ENCODE assay signal across 35 cellular contexts in genomic region chr10:35003906-35004305, GRCh38.
"Had no signal": no experiment of that assay in that cellular context is flagged by ENCODE, and none has a peak within 500 bp of the region (broad histone marks: within the 10 kb centered on the region; RNA-seq: fewer than 3 reads in every experiment).

No MANE protein-coding gene starts in this region.

- H3K27me3 ChIP-seq: brain microvascular endothelial cell, MG63, Peyer's patch had no signal

- DNase-seq: activated CD4-positive, alpha-beta T cell treated with anti-CD3 and anti-CD28 coated beads for 1 hour; activated CD4-positive, alpha-beta T cell treated with anti-CD3 and anti-CD28 coated beads for 48 hours; activated CD4-positive, alpha-beta T cell treated with anti-CD3 and anti-CD28 coated beads, Interleukin-2, amount 50 U/mL, for 4 hours; activated CD4-positive, CD25-positive, alpha-beta regulatory T cell; activated CD8-positive, alpha-beta T cell treated with anti-CD3 and anti-CD28 coated beads for 36 hours; activated effector memory CD4-positive, alpha-beta T cell treated with anti-CD3 and anti-CD28 coated beads, Interleukin-2, amount 50 U/mL, for 16 hours; activated naive CD4-positive, alpha-beta T cell; activated naive CD4-positive, alpha-beta T cell treated with anti-CD3 and anti-CD28 coated beads, Interleukin-2, amount 50 U/mL, for 16 hours; activated naive CD8-positive, alpha-beta T cell treated with anti-CD3 and anti-CD28 coated beads for 36 hours; activated T-cell treated with anti-CD3 and anti-CD28 coated beads, Interleukin-2, amount 50 U/mL, for 1 hour; activated T-cell treated with anti-CD3 and anti-CD28 coated beads, Interleukin-2, amount 50 U/mL, for 72 hours; amniotic stem cell; aorta; brain microvascular endothelial cell; MG63; NCI-H1048; NCI-H1105 treated with DMSO at 0.1 percent for 48 hours; NCI-H1436; NCI-H1694; NCI-H1930; NCI-H345; NCI-H526; NCI-H748 treated with DMSO at 0.1 percent for 48 hours; NK-92 treated with Interleukin-12 subunit alpha and Interleukin-12 subunit beta, amount 100 ng/mL, for 24 hours; Peyer's patch; Right ventricle myocardium superior; RPMI8226; SW 1271; T-helper 1 cell; T-helper 2 cell; T-helper 9 cell had no signal

- H3K4me1 Mint-ChIP-seq: activated naive CD8-positive, alpha-beta T cell treated with anti-CD3 and anti-CD28 coated beads for 36 hours; activated T-helper 17 cell treated with anti-CD3 and anti-CD28 coated beads, Interleukin-2, amount 50 U/mL, for 72 hours; central memory CD8-positive, alpha-beta T cell had no signal

- ATAC-seq: activated CD8-positive, alpha-beta T cell treated with anti-CD3 and anti-CD28 coated beads for 36 hours; activated T-cell treated with anti-CD3 and anti-CD28 coated beads, Interleukin-2, amount 50 U/mL, for 72 hours; activated T-helper 17 cell treated with anti-CD3 and anti-CD28 coated beads, Interleukin-2, amount 50 U/mL, for 72 hours; PC-3 had no signal

- H3K27ac ChIP-seq: brain microvascular endothelial cell, Peyer's patch, VCaP had no signal

- H3K36me3 ChIP-seq: brain microvascular endothelial cell had no signal

- H3K27me3 Mint-ChIP-seq: activated CD8-positive, alpha-beta T cell treated with anti-CD3 and anti-CD28 coated beads for 36 hours; activated naive CD8-positive, alpha-beta T cell treated with anti-CD3 and anti-CD28 coated beads for 36 hours; activated T-helper 17 cell treated with anti-CD3 and anti-CD28 coated beads, Interleukin-2, amount 50 U/mL, for 72 hours; central memory CD8-positive, alpha-beta T cell had no signal

- H3K27ac Mint-ChIP-seq: activated CD8-positive, alpha-beta T cell treated with anti-CD3 and anti-CD28 coated beads for 36 hours; activated naive CD8-positive, alpha-beta T cell treated with anti-CD3 and anti-CD28 coated beads for 36 hours; activated T-cell treated with anti-CD3 and anti-CD28 coated beads, Interleukin-2, amount 50 U/mL, for 72 hours; activated T-helper 17 cell treated with anti-CD3 and anti-CD28 coated beads, Interleukin-2, amount 50 U/mL, for 72 hours had no signal

- H3K36me3 Mint-ChIP-seq: activated naive CD8-positive, alpha-beta T cell treated with anti-CD3 and anti-CD28 coated beads for 36 hours had no signal

- H3K9me3 Mint-ChIP-seq: activated CD8-positive, alpha-beta T cell treated with anti-CD3 and anti-CD28 coated beads for 36 hours; activated naive CD8-positive, alpha-beta T cell treated with anti-CD3 and anti-CD28 coated beads for 36 hours; activated T-cell treated with anti-CD3 and anti-CD28 coated beads, Interleukin-2, amount 50 U/mL, for 72 hours; activated T-helper 17 cell treated with anti-CD3 and anti-CD28 coated beads, Interleukin-2, amount 50 U/mL, for 72 hours; central memory CD8-positive, alpha-beta T cell had no signal

- H3K9me3 ChIP-seq: MG63, Peyer's patch had no signal

- H3K4me1 ChIP-seq: Peyer's patch had no signal

- H3K4me3 ChIP-seq: MG63, Peyer's patch had no signal

- H3K4me3 Mint-ChIP-seq: activated CD8-positive, alpha-beta T cell treated with anti-CD3 and anti-CD28 coated beads for 36 hours; activated naive CD8-positive, alpha-beta T cell treated with anti-CD3 and anti-CD28 coated beads for 36 hours; activated T-cell treated with anti-CD3 and anti-CD28 coated beads, Interleukin-2, amount 50 U/mL, for 72 hours; activated T-helper 17 cell treated with anti-CD3 and anti-CD28 coated beads, Interleukin-2, amount 50 U/mL, for 72 hours; central memory CD8-positive, alpha-beta T cell had no signal
